In genomic region chr6:1972961-1973360, GRCh38 we compare ENCODE assay signal across 22 cellular contexts.
"Had no signal": no experiment of that assay in that cellular context is flagged by ENCODE, and none has a peak within 500 bp of the region (broad histone marks: within the 10 kb centered on the region; RNA-seq: fewer than 3 reads in every experiment).

No MANE protein-coding gene starts in this region.

- H3K27ac ChIP-seq: cardiac muscle cell, esophagus squamous epithelium, gastrocnemius medialis, left lung, sigmoid colon had no signal

- DNase-seq: activated B cell treated with CpG ODN at 0.5 μM for 24 hours; activated CD4-positive, alpha-beta memory T cell treated with anti-CD3 and anti-CD28 coated beads, Interleukin-2, amount 10 ng/mL, durations not matched to agents 7 days and 5 days; activated CD4-positive, alpha-beta T cell treated with anti-CD3 and anti-CD28 coated beads for 4 hours; activated CD8-positive, alpha-beta memory T cell treated with anti-CD3 and anti-CD28 coated beads, Interleukin-2, amount 10 ng/mL, durations not matched to agents 7 days and 5 days; activated naive CD4-positive, alpha-beta T cell; activated naive CD8-positive, alpha-beta T cell treated with anti-CD3 and anti-CD28 coated beads for 36 hours; amniotic stem cell; dermis blood vessel endothelial cell; effector memory CD4-positive, alpha-beta T cell; esophagus squamous epithelium; gastrocnemius medialis; head of caudate nucleus; kidney; left lung; mammary epithelial cell; midbrain; nucleus accumbens; sigmoid colon; stimulated activated CD4-positive, alpha-beta T cell treated with anti-CD3 and anti-CD28 coated beads, Interleukin-4, amount 100 ng/mL, for 4 hours; stimulated activated naive CD4-positive, alpha-beta T cell had no signal

- H3K4me1 ChIP-seq: esophagus squamous epithelium, gastrocnemius medialis, sigmoid colon had no signal

- H3K27me3 ChIP-seq: cardiac muscle cell, esophagus squamous epithelium, gastrocnemius medialis, left lung, sigmoid colon had no signal

- ATAC-seq: activated CD8-positive, alpha-beta memory T cell treated with anti-CD3 and anti-CD28 coated beads, Interleukin-2, amount 10 ng/mL, durations not matched to agents 7 days and 5 days; activated T-helper 17 cell treated with anti-CD3 and anti-CD28 coated beads, Interleukin-2, amount 50 U/mL, for 72 hours; gastrocnemius medialis; left lung had no signal

- H3K36me3 ChIP-seq: cardiac muscle cell, esophagus squamous epithelium, gastrocnemius medialis, left lung, sigmoid colon had no signal

- H3K4me3 ChIP-seq: cardiac muscle cell, esophagus squamous epithelium, gastrocnemius medialis, left lung, sigmoid colon had no signal

- H3K9me3 ChIP-seq: esophagus squamous epithelium, gastrocnemius medialis, left lung, sigmoid colon had no signal
